In genomic region chr12:52246720-52247621, GRCh38 we compare ENCODE assay signal across 8 cellular contexts.
A peak's percentile ranks its signal among the peaks of the same experiment; 100 is the strongest.
DNase-seq lines count a peak whose midpoint lies in the region; TF ChIP-seq lines count a peak whose summit lies in the region.

No MANE protein-coding gene starts in this region.

- peak overlapping the region; percentile 76 for H3K27ac ChIP-seq in WERI-Rb-1

- H3K4me1 ChIP-seq in mucosa of stomach (ENCODE audit: control insufficient read depth, insufficient read depth, low read length), result peaks cover 70% of the 10 kb centered on the region

- H3K9me3 ChIP-seq in WERI-Rb-1 (ENCODE audit: severe bottlenecking), result no peaks in the 10 kb centered on the region
- no peaks in the 10 kb centered on the region for H3K9me3 ChIP-seq in mucosa of stomach (ENCODE audit: control insufficient read depth, low read length)

- TF ChIP-seq POLR2A in NB4 (IDR thresholded peaks at IDR 0.05; ENCODE audit: extremely low read depth, insufficient read length), result no peak

- H3K36me3 ChIP-seq in WERI-Rb-1, result no peaks in the 10 kb centered on the region
- no peaks in the 10 kb centered on the region for H3K36me3 ChIP-seq in mucosa of stomach (ENCODE audit: control insufficient read depth, insufficient read depth, low read length)

- H3K4me3 ChIP-seq in NB4 (ENCODE audit: low read depth, low read length) (no peak overlapping the region), WERI-Rb-1 (ENCODE audit: low read depth, low read length) (no peak overlapping the region), mucosa of stomach (ENCODE audit: low read length) (no peak overlapping the region)

- H3K9ac ChIP-seq in mucosa of stomach (ENCODE audit: low read length), result peak overlapping the region; percentile 30

- DNase-seq in DMS53 (lab: John Stamatoyannopoulos, UW), result peak; percentile 100
- peak; percentile 35 for DNase-seq in NB4 (ENCODE audit: low read depth)
- DNase-seq in WERI-Rb-1, result peak; percentile 45
- no peak for DNase-seq in glomerular visceral epithelial cell (ENCODE audit: extremely low spot score)
- DNase-seq in D341Med (ENCODE audit: low spot score), result no peak
- no peak for DNase-seq in NOMO-1 treated with DMSO at 0.1 percent for 48 hours (lab: John Stamatoyannopoulos, UW; ENCODE audit: unreplicated experiment)
- no peak for DNase-seq in hippocampal formation (lab: John Stamatoyannopoulos, UW)

- H3K27me3 ChIP-seq in WERI-Rb-1 (ENCODE audit: insufficient read depth, low read depth, severe bottlenecking) (no peaks in the 10 kb centered on the region), mucosa of stomach (ENCODE audit: control insufficient read depth, insufficient read depth, low read length) (peaks cover 5% of the 10 kb centered on the region)

- TF ChIP-seq CTCF in NB4 (IDR thresholded peaks at IDR 0.05; ENCODE audit: low read depth, low read length) (no peak), WERI-Rb-1 (IDR thresholded peaks at IDR 0.05; ENCODE audit: low read depth, low read length) (no peak)

Comparison
In these comparisons a context has a peak if more than half of its experiments do, and no peak if none do; other contexts are left out.
1. DNase-seq: peak in DMS53 (single experiment), NB4 (single experiment) and WERI-Rb-1 (single experiment); none in glomerular visceral epithelial cell (single experiment), D341Med (single experiment), NOMO-1 treated with DMSO at 0.1 percent for 48 hours (single experiment) and hippocampal formation (0 of 2).